Comparison of ENCODE assay signal across 8 cellular contexts in the genomic region with DNA sequence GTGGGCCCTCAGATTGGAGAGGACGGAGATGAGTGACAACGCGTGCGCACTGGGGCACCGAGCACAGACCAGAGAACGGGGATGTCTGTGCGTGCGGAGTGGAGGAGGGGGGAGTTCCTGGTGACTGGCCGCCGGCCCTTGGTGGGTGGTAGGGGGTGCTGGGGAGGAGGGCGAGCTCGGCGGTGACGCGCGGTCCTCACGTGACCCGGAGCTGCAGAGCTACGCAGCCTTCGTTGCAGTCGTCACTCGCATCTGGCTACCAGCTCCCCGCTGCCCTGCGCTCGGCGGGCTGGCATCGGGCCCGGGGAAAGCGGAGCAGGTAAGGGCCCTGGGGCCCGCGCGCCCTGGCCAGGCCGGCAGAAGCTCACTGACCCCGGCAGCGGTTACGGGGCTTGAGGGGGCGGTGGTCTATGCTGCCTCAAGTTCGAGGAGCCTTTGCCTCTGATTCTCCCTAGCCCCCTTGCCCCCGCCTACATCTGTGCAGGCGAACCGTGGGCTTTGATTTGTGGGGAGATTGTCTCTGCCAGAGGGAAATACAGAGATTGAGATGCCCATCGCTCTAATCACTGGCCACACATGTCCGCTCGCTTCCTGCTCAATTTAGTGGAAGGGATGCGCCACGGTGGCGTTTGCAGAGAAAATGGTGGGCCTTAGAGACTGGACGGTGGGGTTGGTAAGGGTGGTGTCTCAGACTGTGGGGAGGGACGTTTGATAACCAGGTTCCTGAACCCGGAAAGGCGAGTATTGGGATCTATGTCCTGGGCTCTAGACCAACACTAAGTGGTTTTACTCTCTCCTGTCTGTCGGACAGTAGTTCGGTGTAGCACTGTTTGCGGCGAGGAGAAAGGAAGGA. TPM values are rescaled to one million over a fixed set of nuclear protein-coding genes. Genes with fewer than 3 reads are reported as not detected.
DNase-seq lines count a peak whose midpoint lies in the region; ATAC-seq lines count a peak whose summit lies in the region.

A gene (plus strand): TSS at position 245 of the 853 bp plus-strand sequence. CDS start 3,134 bp downstream, outside the sequence.

- H3K9ac ChIP-seq in mesendoderm (ENCODE audit: low read length) = peak within 1 kb of the TSS; percentile 62

- no peak within 1 kb of the TSS for H2BK15ac ChIP-seq in mesendoderm (replicated peaks; ENCODE audit: low read depth)

- no peak within 1 kb of the TSS for H2AK5ac ChIP-seq in mesendoderm (ENCODE audit: low read length)

- no peak within 1 kb of the TSS for H3K18ac ChIP-seq in mesendoderm (ENCODE audit: low read length)

- H2BK5ac ChIP-seq in mesendoderm (ENCODE audit: low read length) = no peak within 1 kb of the TSS

- no peak within 1 kb of the TSS for H4K8ac ChIP-seq in mesendoderm (ENCODE audit: low read depth, low read length)

- peak within 1 kb of the TSS; percentile 27 for H3K4me3 ChIP-seq in mesendoderm (ENCODE audit: low read length)

- H3K27me3 ChIP-seq in mesendoderm (ENCODE audit: insufficient read depth, low read length, poor library complexity) = no peaks in the 10 kb centered on the region

- no peaks in the 10 kb centered on the region for H3K4me1 ChIP-seq in mesendoderm (ENCODE audit: control insufficient read depth, low read depth, low read length)

- H2BK120ac ChIP-seq in mesendoderm (ENCODE audit: low read depth, low read length) = no peak within 1 kb of the TSS

- H3K79me1 ChIP-seq in mesendoderm (ENCODE audit: low read length) = no peaks in the 10 kb centered on the region

- H3K79me2 ChIP-seq in mesendoderm (ENCODE audit: control insufficient read depth, insufficient read depth, low read length) = no peaks in the 10 kb centered on the region

- no peaks in the 10 kb centered on the region for H3K36me3 ChIP-seq in mesendoderm (ENCODE audit: control insufficient read depth, insufficient read depth, low read length)

- H3K4me2 ChIP-seq in mesendoderm (ENCODE audit: low read length) = peak within 1 kb of the TSS; percentile 37

- no peak within 1 kb of the TSS for H3K23ac ChIP-seq in mesendoderm (ENCODE audit: low read length)

- DNase-seq in Daoy (ENCODE audit: low read depth) = peak; percentile 55
- DNase-seq in NCI-H1694 (lab: John Stamatoyannopoulos, UW) = peak; percentile 53
- peak; percentile 33 to 44 for DNase-seq in activated CD4-positive, alpha-beta T cell treated with anti-CD3 and anti-CD28 coated beads, Interleukin-2, amount 50 U/mL, for 48 hours
- peak; percentile 23 for DNase-seq in effector CD8-positive, alpha-beta T cell (lab: John Stamatoyannopoulos, UW)
- DNase-seq in mesendoderm = peak; percentile 66
- peak in 2 of 3 donors; percentile 11 to 12 for DNase-seq in stimulated activated CD4-positive, alpha-beta T cell treated with anti-CD3 and anti-CD28 coated beads, TNF-alpha, amount 100 ng/mL, for 48 hours (ENCODE audit: low read depth in 3 of 3)
- DNase-seq in HPDE6-E6E7 (ENCODE audit: extremely low spot score) = no peak

- H3K27ac ChIP-seq in mesendoderm (ENCODE audit: low read depth, low read length) = no peak within 1 kb of the TSS

- ATAC-seq in GM21786 (IDR thresholded peaks at IDR 0.05; ENCODE audit: unreplicated experiment) = no peak

- H3K4ac ChIP-seq in mesendoderm (ENCODE audit: low read depth, low read length) = no peak within 1 kb of the TSS

- H4K5ac ChIP-seq in mesendoderm (ENCODE audit: low read length) = no peak within 1 kb of the TSS

- WGBS in mesendoderm (ENCODE audit: extremely low coverage, insufficient coverage, low lambda C conversion rate) = no CpG with 5 or more reads among the region's 55 CpGs

- H3K56ac ChIP-seq in mesendoderm (ENCODE audit: low read length) = peak within 1 kb of the TSS; percentile 75

RNA-seq across cellular contexts. Expression of the gene that starts here (rescaled TPM):
- 0.54 and 1.0 TPM in 2 replicates for total RNA-seq in Daoy (2014; rRNA removed; shearing (Covaris generic))
- 4.0 TPM for polyA plus RNA-seq in mesendoderm (2013, experiment 1 of 2)
- 3.6 TPM for polyA plus RNA-seq in mesendoderm (2013, experiment 2 of 2)
